1 cellular context compared by ENCODE assay signal in genomic region chr1:46173361-46173856, GRCh38.
TF ChIP-seq lines count a peak whose summit lies in the region.

No MANE protein-coding gene starts in this region.

TF ChIP-seq in GM12878, 131 proteins besides CTCF, POLR2A, EP300 and RAD21:
- no peak for TF ChIP-seq ZBTB40 (IDR thresholded peaks at IDR 0.05; ENCODE audit: borderline replicate concordance)
- no peak for TF ChIP-seq NFYA (IDR thresholded peaks at IDR 0.05; ENCODE audit: borderline replicate concordance, low read depth, low read length)
- TF ChIP-seq ATF2 (IDR thresholded peaks at IDR 0.05; ENCODE audit: low read length) = peak; percentile 81
- TF ChIP-seq MAX (IDR thresholded peaks at IDR 0.05; ENCODE audit: low read depth, low read length) = no peak
- TF ChIP-seq POLR2AphosphoS2 (IDR thresholded peaks at IDR 0.05; ENCODE audit: low read depth, low read length) = no peak
- TF ChIP-seq DPF2 (IDR thresholded peaks at IDR 0.05) = 0 out of 2 replicates have a peak, but pooled peaks have one; percentile 18
- no peak for TF ChIP-seq ZNF622 (IDR thresholded peaks at IDR 0.05)
- peak; percentile 37 for TF ChIP-seq MEF2B (IDR thresholded peaks at IDR 0.05; ENCODE audit: partially characterized antibody, poor library complexity, severe bottlenecking)
- no peak for TF ChIP-seq EZH2 (IDR thresholded peaks at IDR 0.05; ENCODE audit: borderline replicate concordance, control insufficient read depth, low read depth, low read length)
- TF ChIP-seq PKNOX1 (IDR thresholded peaks at IDR 0.05) = peak; percentile 61; the same call in 1 of the 2 replicates
- TF ChIP-seq RELB (IDR thresholded peaks at IDR 0.05; ENCODE audit: low read depth) = no peak
- no peak for TF ChIP-seq BCLAF1 (IDR thresholded peaks at IDR 0.05)
- TF ChIP-seq ATF7 (IDR thresholded peaks at IDR 0.05; ENCODE audit: low read depth) = peak; percentile 94
